Comparison of ENCODE assay signal across 11 cellular contexts in genomic region chr6:111777357-111777756, GRCh38.
DNase-seq lines count a peak whose midpoint lies in the region; ATAC-seq and TF ChIP-seq lines count a peak whose summit lies in the region.
"Had no signal": no experiment of that assay in that cellular context is flagged by ENCODE, and none has a peak within 500 bp of the region (broad histone marks: within the 10 kb centered on the region; RNA-seq: fewer than 3 reads in every experiment).

No MANE protein-coding gene starts in this region.

- H3K36me3 Mint-ChIP-seq in nephron progenitor cell (ENCODE audit: low read depth) = peaks cover 11% of the 10 kb centered on the region

- H3K4me3 ChIP-seq in GM12865 (ENCODE audit: low read depth, low read length) = no peak overlapping the region
- H3K4me3 ChIP-seq in adipocyte (ENCODE audit: low read length) = no peak overlapping the region

- no peaks in the 10 kb centered on the region for H3K9me3 Mint-ChIP-seq in nephron progenitor cell
- H3K9me3 Mint-ChIP-seq: activated naive CD8-positive, alpha-beta T cell treated with anti-CD3 and anti-CD28 coated beads, Interleukin-2, amount 10 ng/mL, durations not matched to agents 7 days and 5 days; naive B cell had no signal

- H3K4me1 ChIP-seq in adipocyte (ENCODE audit: control insufficient read depth, insufficient read depth, low read length) = peaks cover 52% of the 10 kb centered on the region

- DNase-seq in GM12865 (ENCODE audit: low read depth) (peak; percentile 46), adipocyte (ENCODE audit: low read depth) (no peak), nephron progenitor cell (no peak), AG08396 (ENCODE audit: low spot score) (no peak)
- DNase-seq: activated naive CD8-positive, alpha-beta T cell treated with anti-CD3 and anti-CD28 coated beads, Interleukin-2, amount 10 ng/mL, durations not matched to agents 7 days and 5 days; foreskin keratinocyte; naive B cell; SHP77 had no signal

- H3K36me3 ChIP-seq in adipocyte (ENCODE audit: control insufficient read depth, insufficient read depth, low read length, severe bottlenecking) = peaks cover 17% of the 10 kb centered on the region

- no peaks in the 10 kb centered on the region for H3K27me3 ChIP-seq in adipocyte (replicated peaks; ENCODE audit: control insufficient read depth, insufficient read depth, low read length)
- H3K27me3 ChIP-seq: foreskin keratinocyte had no signal

- H3K9ac ChIP-seq in adipocyte (ENCODE audit: low read length) = peak overlapping the region; percentile 60

- ATAC-seq in HG03439 (IDR thresholded peaks at IDR 0.05; ENCODE audit: unreplicated experiment) = peak; percentile 69
- no peak for ATAC-seq in HG02938 (IDR thresholded peaks at IDR 0.05; ENCODE audit: unreplicated experiment)
- no peak for ATAC-seq in HG03571 (IDR thresholded peaks at IDR 0.05; ENCODE audit: unreplicated experiment)
- ATAC-seq: foreskin keratinocyte had no signal

- peak overlapping the region; percentile 52 for H3K27ac Mint-ChIP-seq in nephron progenitor cell

- no peaks in the 10 kb centered on the region for H3K27me3 Mint-ChIP-seq in nephron progenitor cell (ENCODE audit: low read depth, poor library complexity)
- H3K27me3 Mint-ChIP-seq: activated naive CD8-positive, alpha-beta T cell treated with anti-CD3 and anti-CD28 coated beads, Interleukin-2, amount 10 ng/mL, durations not matched to agents 7 days and 5 days; naive B cell had no signal

- TF ChIP-seq CTCF in GM12865 (IDR thresholded peaks at IDR 0.05; ENCODE audit: insufficient read depth, low read depth, low read length, missing control alignments) = no peak
- no peak for TF ChIP-seq CTCF in nephron progenitor cell (IDR thresholded peaks at IDR 0.05)

- H3K4me1 Mint-ChIP-seq in nephron progenitor cell = peaks cover 56% of the 10 kb centered on the region

- H3K4me3 Mint-ChIP-seq in nephron progenitor cell = no peak overlapping the region
- H3K4me3 Mint-ChIP-seq: activated naive CD8-positive, alpha-beta T cell treated with anti-CD3 and anti-CD28 coated beads, Interleukin-2, amount 10 ng/mL, durations not matched to agents 7 days and 5 days had no signal

- no peaks in the 10 kb centered on the region for H3K9me3 ChIP-seq in adipocyte (ENCODE audit: control insufficient read depth, low read length)
